Comparison of ENCODE assay signal across 12 cellular contexts in genomic region chr13:30373727-30374126, GRCh38. TPM values are rescaled to one million over a fixed set of nuclear protein-coding genes. Genes with fewer than 3 reads are reported as not detected.
A peak's percentile ranks its signal among the peaks of the same experiment; 100 is the strongest.
DNase-seq lines count a peak whose midpoint lies in the region; ATAC-seq, FAIRE-seq and TF ChIP-seq lines count a peak whose summit lies in the region.
"Had no signal": no experiment of that assay in that cellular context is flagged by ENCODE, and none has a peak within 500 bp of the region (broad histone marks: within the 10 kb centered on the region; RNA-seq: fewer than 3 reads in every experiment).

No MANE protein-coding gene starts in this region.

- ATAC-seq in HG02678 (IDR thresholded peaks at IDR 0.05; ENCODE audit: unreplicated experiment) (peak; percentile 21), HG03280 (IDR thresholded peaks at IDR 0.05; ENCODE audit: unreplicated experiment) (no peak)

- H3K27me3 Mint-ChIP-seq in activated CD4-positive, alpha-beta memory T cell treated with anti-CD3 and anti-CD28 coated beads for 36 hours: no peaks in the 10 kb centered on the region
- peaks cover 11% of the 10 kb centered on the region for H3K27me3 Mint-ChIP-seq in nephron progenitor cell (ENCODE audit: low read depth, poor library complexity)
- H3K27me3 Mint-ChIP-seq: type B pancreatic cell had no signal

- TF ChIP-seq CTCF in nephron progenitor cell (IDR thresholded peaks at IDR 0.05): no peak

- no peaks in the 10 kb centered on the region for H3K9me3 Mint-ChIP-seq in activated CD4-positive, alpha-beta memory T cell treated with anti-CD3 and anti-CD28 coated beads for 36 hours
- H3K9me3 Mint-ChIP-seq in nephron progenitor cell: peaks cover 3% of the 10 kb centered on the region
- H3K9me3 Mint-ChIP-seq: type B pancreatic cell had no signal

- peak overlapping the region; percentile 67 for H3K4me3 Mint-ChIP-seq in activated CD4-positive, alpha-beta memory T cell treated with anti-CD3 and anti-CD28 coated beads for 36 hours
- no peak overlapping the region for H3K4me3 Mint-ChIP-seq in nephron progenitor cell
- H3K4me3 Mint-ChIP-seq: type B pancreatic cell had no signal

- CTCF ChIA-PET in activated CD4-positive, alpha-beta memory T cell treated with anti-CD3 and anti-CD28 coated beads for 36 hours (lab: Charles Lee): interaction anchor here (1.1 to 2.4 kb wide), 8 partner anchors 15 to 363 kb away, joined by 3 to 14 read pairs (median 6); no protein-coding TSS in a partner anchor

- DNase-seq in GM12892 (ENCODE audit: insufficient read length) (no peak), nephron progenitor cell (no peak), GDM1 (lab: John Stamatoyannopoulos, UW) (no peak), SK-N-DZ (ENCODE audit: low spot score) (no peak)
- DNase-seq in activated CD4-positive, alpha-beta memory T cell treated with anti-CD3 and anti-CD28 coated beads for 36 hours: peak; percentile 77
- DNase-seq in central memory CD4-positive, alpha-beta T cell: no peak
- DNase-seq: EL, retina had no signal

- FAIRE-seq in GM12892 (lab: Jason Lieb, UNC): peak; percentile 95

- H3K27ac Mint-ChIP-seq in activated CD4-positive, alpha-beta memory T cell treated with anti-CD3 and anti-CD28 coated beads for 36 hours: peak overlapping the region; percentile 82
- peak overlapping the region; percentile 8 for H3K27ac Mint-ChIP-seq in nephron progenitor cell
- H3K27ac Mint-ChIP-seq: type B pancreatic cell had no signal

- H3K4me1 Mint-ChIP-seq in activated CD4-positive, alpha-beta memory T cell treated with anti-CD3 and anti-CD28 coated beads for 36 hours (ENCODE audit: low read depth): peaks cover 93% of the 10 kb centered on the region
- H3K4me1 Mint-ChIP-seq in nephron progenitor cell: peaks cover 47% of the 10 kb centered on the region

- H3K36me3 Mint-ChIP-seq in activated CD4-positive, alpha-beta memory T cell treated with anti-CD3 and anti-CD28 coated beads for 36 hours: peaks cover 17% of the 10 kb centered on the region
- no peaks in the 10 kb centered on the region for H3K36me3 Mint-ChIP-seq in nephron progenitor cell (ENCODE audit: low read depth)
- H3K36me3 Mint-ChIP-seq: type B pancreatic cell had no signal

- POLR2A ChIA-PET in activated CD4-positive, alpha-beta memory T cell treated with anti-CD3 and anti-CD28 coated beads for 36 hours (lab: Charles Lee): interaction anchor here (1.1 to 2.6 kb wide), 9 partner anchors 12 to 244 kb away, joined by 4 to 19 read pairs (median 6); partner anchors contain the start of genes HMGB1, KATNAL1, UBE2L5 and USPL1

- TF ChIP-seq POLR2A in GM12892 (IDR thresholded peaks at IDR 0.05; ENCODE audit: low read depth, low read length): no peak

- intact Hi-C loops in activated CD4-positive, alpha-beta memory T cell treated with anti-CD3 and anti-CD28 coated beads for 36 hours (cut with micrococcal nuclease): loop anchor here (2.0 to 10.0 kb wide), 4 partner anchors 49 to 436 kb away; partner anchors contain the start of gene UBE2L5

RNA-seq across cellular contexts. Expression of gene UBE2L5, which starts 48.6 kb away (rescaled TPM):
- polyA plus RNA-seq in GM12892 (2012; ENCODE audit: missing spikeins): 0.53 TPM
- total RNA-seq in activated CD4-positive, alpha-beta memory T cell treated with anti-CD3 and anti-CD28 coated beads for 36 hours: not detected
- not detected in 2 replicates for polyA plus RNA-seq in SK-N-DZ (2014; cell fraction: cytosol; rRNA removed)
- not detected in 2 replicates for polyA plus RNA-seq in SK-N-DZ (2014; cell fraction: nucleus; rRNA removed)
- total RNA-seq: T-helper 2 cell treated with Interferon-gamma antibody and Interleukin-4, amounts not matched to agents 100 ng/mL and 5 ng/mL, for 36 hours had no signal
